9 cellular contexts compared by ENCODE assay signal in the genomic region with DNA sequence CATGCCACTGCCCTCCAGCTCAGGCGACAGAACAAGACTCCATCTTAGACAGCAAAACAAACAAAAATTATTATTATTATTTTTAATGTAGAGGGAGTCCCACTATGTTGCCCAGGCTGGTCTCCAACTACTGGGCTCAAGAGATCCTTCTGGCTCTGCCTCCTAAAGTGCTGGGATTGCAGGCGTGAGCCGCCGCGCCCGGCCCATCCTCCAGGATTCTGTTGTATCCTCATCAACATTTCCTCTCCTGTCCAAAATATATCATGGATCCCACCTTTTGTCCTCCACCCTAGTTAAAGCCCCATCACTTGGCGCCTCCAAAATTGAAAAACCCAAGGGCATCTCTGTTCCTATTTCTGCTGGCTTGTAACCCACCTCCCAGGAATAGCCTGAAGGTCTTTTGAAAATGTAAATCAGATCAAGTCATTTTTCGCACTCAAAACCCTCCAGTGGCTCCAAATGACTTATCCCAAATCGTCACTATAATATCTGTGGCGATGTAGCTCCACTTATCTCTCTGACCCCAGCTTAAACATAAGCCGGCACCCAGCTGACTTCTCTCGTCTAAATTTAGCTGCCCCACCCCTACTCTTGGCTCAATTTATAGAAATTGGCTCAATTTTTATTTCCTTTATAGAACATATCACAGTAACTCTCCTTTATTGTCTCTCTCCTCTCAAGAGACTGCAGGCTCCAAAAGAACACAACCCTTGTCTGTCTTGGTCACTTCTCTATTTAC. TPM values are rescaled to one million over a fixed set of nuclear protein-coding genes. Genes with fewer than 3 reads are reported as not detected.
DNase-seq lines count a peak whose midpoint lies in the region; ATAC-seq and TF ChIP-seq lines count a peak whose summit lies in the region.
"Had no signal": no experiment of that assay in that cellular context is flagged by ENCODE, and none has a peak within 500 bp of the region (broad histone marks: within the 10 kb centered on the region; RNA-seq: fewer than 3 reads in every experiment).

No MANE protein-coding gene starts in this region.

- H3K4me1 ChIP-seq in ES-I3 (ENCODE audit: insufficient read depth, low read length) (no peaks in the 10 kb centered on the region), PC-9 (replicated peaks; ENCODE audit: insufficient read depth) (peaks cover 14% of the 10 kb centered on the region), esophagus muscularis mucosa (peaks cover 5 to 42% (median 33%) of the 10 kb centered on the region in 4 donors), prostate gland (replicated peaks) (no peaks in the 10 kb centered on the region), aorta (ENCODE audit: control insufficient read depth in 1 of 2, insufficient read depth in 2 of 2, low read length in 2 of 2) (no peaks in the 10 kb centered on the region)

- H3F3A ChIP-seq in PC-9 (ENCODE audit: insufficient read depth, low read depth), result peaks cover 32% of the 10 kb centered on the region

- POLR2A ChIA-PET in PC-9 (lab: Charles Lee; ENCODE audit: unreplicated experiment), result interaction anchor here (0.7 kb wide), 1 partner anchor 16 kb away, joined by 9 read pairs; no protein-coding TSS in a partner anchor

- H3K36me3 ChIP-seq in ES-I3 (ENCODE audit: insufficient read depth, low read length) (no peaks in the 10 kb centered on the region; the same call in 1 of the 2 replicates), PC-9 (ENCODE audit: low read depth) (no peaks in the 10 kb centered on the region), esophagus muscularis mucosa (peaks cover 6 to 24% (median 15%) of the 10 kb centered on the region in 4 donors), prostate gland (no peaks in the 10 kb centered on the region), aorta (ENCODE audit: control insufficient read depth in 1 of 2, insufficient read depth in 2 of 2, low read length in 1 of 2) (no peaks in the 10 kb centered on the region)

- 80% methylated on average over 12 of the region's 12 CpGs for WGBS in esophagus muscularis mucosa
- 84% methylated on average over 12 of the region's 12 CpGs for WGBS in prostate gland
- WGBS in aorta, 2 donors, result 64 to 67% methylated on average over 12 of the region's 12 CpGs

- TF ChIP-seq POLR2A in esophagus muscularis mucosa (IDR thresholded peaks at IDR 0.05; ENCODE audit: low read depth), result no peak
- TF ChIP-seq POLR2A in prostate gland (IDR thresholded peaks at IDR 0.05), result no peak

- H3K4me2 ChIP-seq in PC-9, result peak overlapping the region; percentile 58

- TSS peak; percentile 63 for BruUV-seq in PC-9 (replicated peaks; lab: Mats Ljungman, UMichigan)

- peak overlapping the region; percentile 44; the same call in 1 of the 2 replicates for H3K4me3 ChIP-seq in PC-9
- H3K4me3 ChIP-seq in esophagus muscularis mucosa, result peak overlapping the region in 2 of 4 donors; percentile 59 to 77
- H3K4me3 ChIP-seq in prostate gland, result no peak overlapping the region
- H3K4me3 ChIP-seq in aorta (ENCODE audit: low read length in 2 of 2), result no peak overlapping the region

- peaks cover 10% of the 10 kb centered on the region for H4K20me1 ChIP-seq in PC-9 (ENCODE audit: insufficient read depth)

- H3K27ac ChIP-seq in PC-9 (no peak overlapping the region), esophagus muscularis mucosa (replicated peaks in 1 of 4) (peak overlapping the region; percentile 90 to 96 (median 94)), prostate gland (peak overlapping the region; percentile 94 to 99), aorta (ENCODE audit: low read depth in 1 of 2, low read length in 2 of 2) (no peak overlapping the region)

- DNase-seq in PC-9 (peak in 1 of 2 experiments; percentile 20), esophagus muscularis mucosa (ENCODE audit: extremely low spot score) (no peak), prostate gland (ENCODE audit: low spot score) (no peak), HuH-7 (ENCODE audit: low spot score) (no peak), occipital lobe (lab: John Stamatoyannopoulos, UW) (no peak), aorta (no peak)
- DNase-seq: mesendoderm had no signal

- no peak overlapping the region for H2AFZ ChIP-seq in PC-9

- peak overlapping the region; percentile 31; the same call in 1 of the 2 replicates for H3K9ac ChIP-seq in ES-I3 (ENCODE audit: low read depth, low read length)

- CTCF ChIA-PET in PC-9 (lab: Charles Lee), result no interaction called here

- TF ChIP-seq EP300 in esophagus muscularis mucosa (IDR thresholded peaks at IDR 0.05), result no peak

- no peaks in the 10 kb centered on the region for H3K9me3 ChIP-seq in ES-I3 (ENCODE audit: control insufficient read depth, insufficient read depth, low read length)
- H3K9me3 ChIP-seq in PC-9 (ENCODE audit: insufficient read depth, low read depth), result no peaks in the 10 kb centered on the region
- H3K9me3 ChIP-seq in esophagus muscularis mucosa, result no peaks in the 10 kb centered on the region
- no peaks in the 10 kb centered on the region for H3K9me3 ChIP-seq in prostate gland
- no peaks in the 10 kb centered on the region for H3K9me3 ChIP-seq in aorta (ENCODE audit: control insufficient read depth, low read length)

- TF ChIP-seq CTCF in PC-9 (conservative IDR thresholded peaks at IDR 0.05) (no peak), esophagus muscularis mucosa (IDR thresholded peaks at IDR 0.05) (no peak), prostate gland (IDR thresholded peaks at IDR 0.05) (no peak)

- no peak for ATAC-seq in aorta (ENCODE audit: low FRiP score)
- ATAC-seq in GM19324 (IDR thresholded peaks at IDR 0.05; ENCODE audit: low FRiP score, unreplicated experiment), result no peak

- H3K79me2 ChIP-seq in PC-9 (ENCODE audit: low read depth), result no peaks in the 10 kb centered on the region

- H3K9me2 ChIP-seq in PC-9 (ENCODE audit: insufficient read depth), result no peaks in the 10 kb centered on the region

- intact Hi-C loops in PC-9 (cut with micrococcal nuclease; ENCODE audit: unreplicated experiment) (no loop called here), esophagus muscularis mucosa (cut with DNase I) (no loop called here), prostate gland (cut with DNase I) (no loop called here), aorta (cut with DNase I) (no loop called here)

- H3K27me3 ChIP-seq in PC-9 (ENCODE audit: insufficient read depth, low read depth) (no peaks in the 10 kb centered on the region), esophagus muscularis mucosa (no peaks in the 10 kb centered on the region), prostate gland (replicated peaks; ENCODE audit: insufficient read depth) (no peaks in the 10 kb centered on the region), aorta (ENCODE audit: control insufficient read depth in 1 of 2, insufficient read depth in 2 of 2, low read length in 1 of 2) (no peaks in the 10 kb centered on the region)

RNA-seq across cellular contexts. Expression of gene ZNF784, which starts 1.1 kb away (rescaled TPM):
- total RNA-seq in PC-9 (2021) (5.4 and 7.7 TPM in 2 replicates), esophagus muscularis mucosa (1 to 10 TPM; 2.5 to 6.3 (median 4.0) TPM), prostate gland (10 to 100 TPM in 1 of 2 donors, 1 to 10 TPM in 1; 8.9 to 17.2 TPM), occipital lobe (5.1 TPM), aorta (1 to 10 TPM; 5.1 to 5.3 TPM)
- polyA plus RNA-seq in aorta, result 10 to 100 TPM in 1 of 2 donors, 1 to 10 TPM in 1; 4.8 to 27.2 TPM

RNA-seq across cellular contexts. Expression of gene ZNF580, which starts 17.5 kb away (rescaled TPM):
- total RNA-seq in PC-9 (2021) (56.6 and 64.7 TPM in 2 replicates), esophagus muscularis mucosa (10 to 100 TPM; 38.3 to 66.8 (median 43.1) TPM), prostate gland (10 to 100 TPM; 49.7 to 70.5 TPM), occipital lobe (4.8 TPM), aorta (10 to 100 TPM; 42.9 to 43.7 TPM)
- polyA plus RNA-seq in aorta, result 10 to 100 TPM; 13.3 to 79.6 TPM

RNA-seq across cellular contexts. Expression of gene ZNF865, which starts 17.9 kb away (rescaled TPM):
- total RNA-seq in PC-9 (2021) (26.8 and 30.3 TPM in 2 replicates), esophagus muscularis mucosa (10 to 100 TPM in 2 of 4 donors, 1 to 10 TPM in 2; 7.5 to 15.4 (median 10.2) TPM), prostate gland (10 to 100 TPM; 18.4 to 21.0 TPM), occipital lobe (1.2 TPM), aorta (10 to 100 TPM; 13.4 to 16.4 TPM)
- 1 to 10 TPM; 1.1 to 5.7 TPM for polyA plus RNA-seq in aorta

RNA-seq across cellular contexts. Expression of gene ZNF581, which starts 20.1 kb away (rescaled TPM):
- 53.5 and 81.9 TPM in 2 replicates for total RNA-seq in PC-9 (2021)
- 10 to 100 TPM; 13.3 to 26.6 (median 18.2) TPM for total RNA-seq in esophagus muscularis mucosa
- 10 to 100 TPM; 19.7 to 20.6 TPM for total RNA-seq in prostate gland
- 5.6 TPM for total RNA-seq in occipital lobe
- 10 to 100 TPM; 11.0 to 19.4 TPM for total RNA-seq in aorta
- 10 to 100 TPM; 15.8 to 23.8 TPM for polyA plus RNA-seq in aorta

RNA-seq across cellular contexts. Expression of gene ZNF524, which starts 23.2 kb away (rescaled TPM):
- total RNA-seq in PC-9 (2021), result 30.0 and 37.0 TPM in 2 replicates
- total RNA-seq in esophagus muscularis mucosa, result 10 to 100 TPM; 20.5 to 36.2 (median 27.9) TPM
- 10 to 100 TPM; 30.2 to 54.8 TPM for total RNA-seq in prostate gland
- total RNA-seq in occipital lobe, result 2.8 TPM
- total RNA-seq in aorta, result 10 to 100 TPM; 13.2 to 17.3 TPM
- 10 to 100 TPM; 13.4 to 38.8 TPM for polyA plus RNA-seq in aorta

Comparison
In these comparisons a context has a peak if more than half of its experiments do, and no peak if none do; other contexts are left out.
1. H3K27ac ChIP-seq: peak in esophagus muscularis mucosa (4 of 4) and prostate gland (2 of 2); none in PC-9 (single experiment) and aorta (0 of 2).